In genomic region chr5:3092664-3093063, GRCh38 we compare ENCODE assay signal across 20 cellular contexts.
DNase-seq lines count a peak whose midpoint lies in the region; ATAC-seq and TF ChIP-seq lines count a peak whose summit lies in the region.
"Had no signal": no experiment of that assay in that cellular context is flagged by ENCODE, and none has a peak within 500 bp of the region (broad histone marks: within the 10 kb centered on the region; RNA-seq: fewer than 3 reads in every experiment).

No MANE protein-coding gene starts in this region.

- H3K9me3 ChIP-seq in left ventricle myocardium inferior (replicated peaks) (no peaks in the 10 kb centered on the region), colonic mucosa (no peaks in the 10 kb centered on the region)
- H3K9me3 ChIP-seq: Caco-2 had no signal

- intact Hi-C loops in Right ventricle myocardium superior (cut with DNase I) (no loop called here), left ventricle myocardium inferior (cut with micrococcal nuclease) (no loop called here), left ventricle myocardium superior (cut with micrococcal nuclease) (no loop called here), colonic mucosa (cut with DNase I) (no loop called here)

- ATAC-seq in Right ventricle myocardium superior (ENCODE audit: poor library complexity) (peak; percentile 87), left ventricle myocardium superior (peak; percentile 92)
- ATAC-seq: PC-3 had no signal

- DNase-seq in Right ventricle myocardium superior: no peak
- DNase-seq in left ventricle myocardium inferior: no peak
- DNase-seq in Jurkat, Clone E6-1 (ENCODE audit: low read depth, low spot score): peak; percentile 71
- DNase-seq in left ventricle myocardium superior: no peak
- no peak for DNase-seq in islet precursor cell
- DNase-seq in activated CD8-positive, alpha-beta memory T cell treated with anti-CD3 and anti-CD28 coated beads for 24 hours: no peak
- no peak for DNase-seq in colonic mucosa
- DNase-seq: C1 segment of cervical spinal cord; Caco-2; CD4-positive, alpha-beta memory T cell; GF-D8; NCI-H1048; NCI-H1417; NCI-H1694; NCI-H2029 treated with DMSO at 0.1 percent for 48 hours; NCI-H2227 treated with DMSO at 0.1 percent for 48 hours; NCI-H748 treated with DMSO at 0.1 percent for 48 hours; PC-3; SHP77 had no signal

- no peak overlapping the region for H3K9ac ChIP-seq in colonic mucosa (ENCODE audit: low read depth in 2 of 2, low read length in 2 of 2)

- H3K27me3 ChIP-seq in left ventricle myocardium inferior (ENCODE audit: low read depth): peaks cover 65% of the 10 kb centered on the region
- no peaks in the 10 kb centered on the region for H3K27me3 ChIP-seq in colonic mucosa

- H3K4me1 ChIP-seq in left ventricle myocardium inferior (peaks cover 4% of the 10 kb centered on the region), colonic mucosa (no peaks in the 10 kb centered on the region)
- H3K4me1 ChIP-seq: Caco-2 had no signal

- TF ChIP-seq CTCF in left ventricle myocardium inferior (IDR thresholded peaks at IDR 0.05; ENCODE audit: borderline replicate concordance) (no peak), colonic mucosa (IDR thresholded peaks at IDR 0.05) (no peak)

- H3K36me3 ChIP-seq in left ventricle myocardium inferior (no peaks in the 10 kb centered on the region), colonic mucosa (no peaks in the 10 kb centered on the region)

- H3K4me3 ChIP-seq in left ventricle myocardium inferior (no peak overlapping the region), colonic mucosa (no peak overlapping the region)
- H3K4me3 ChIP-seq in Jurkat, Clone E6-1 (ENCODE audit: low read length): peak overlapping the region; percentile 16

- H3K27ac ChIP-seq in left ventricle myocardium inferior (replicated peaks) (no peak overlapping the region), colonic mucosa (no peak overlapping the region)
- H3K27ac ChIP-seq: HL-60 had no signal
